In the genomic region with DNA sequence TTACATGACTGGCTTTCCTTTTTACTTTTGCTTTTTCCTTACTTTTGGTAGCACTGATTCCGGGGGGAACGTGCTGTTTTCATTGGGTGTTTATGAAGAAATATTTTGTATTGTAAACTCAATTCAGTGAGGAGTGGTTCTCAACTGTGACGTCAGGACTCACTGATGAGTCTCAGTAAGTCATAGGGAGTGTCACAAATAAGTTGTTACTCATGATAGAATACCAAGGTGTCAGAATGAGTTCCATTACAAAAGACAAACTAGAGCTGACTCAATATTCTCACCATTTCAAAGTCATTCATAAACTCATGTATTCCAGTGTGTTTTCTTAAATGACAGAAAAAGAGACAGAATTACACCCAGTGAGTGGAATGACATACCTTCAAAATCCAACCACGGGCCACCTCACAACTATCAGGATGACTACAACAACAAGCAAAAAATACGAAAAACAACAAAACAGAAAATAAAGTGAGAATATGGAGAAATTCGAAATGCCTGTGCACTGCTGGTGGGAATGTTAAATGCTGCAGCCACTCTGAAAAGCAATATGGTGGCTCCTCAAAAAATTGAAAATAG, we compare ENCODE assay signal across 19 cellular contexts.
DNase-seq lines count a peak whose midpoint lies in the region; ATAC-seq lines count a peak whose summit lies in the region.
"Had no signal": no experiment of that assay in that cellular context is flagged by ENCODE, and none has a peak within 500 bp of the region (broad histone marks: within the 10 kb centered on the region; RNA-seq: fewer than 3 reads in every experiment).

No MANE protein-coding gene starts in this region.

- peaks cover 10% of the 10 kb centered on the region for H3K9me3 Mint-ChIP-seq in activated CD4-positive, alpha-beta T cell treated with anti-CD3 and anti-CD28 coated beads, Interleukin-2, amount 10 ng/mL, durations not matched to agents 24 days and 14 days
- no peaks in the 10 kb centered on the region for H3K9me3 Mint-ChIP-seq in activated naive CD4-positive, alpha-beta T cell treated with anti-CD3 and anti-CD28 coated beads, Interleukin-2, amount 50 U/mL, for 24 hours
- H3K9me3 Mint-ChIP-seq: CD8-positive, alpha-beta memory T cell had no signal

- H3K27me3 Mint-ChIP-seq in activated CD4-positive, alpha-beta T cell treated with anti-CD3 and anti-CD28 coated beads, Interleukin-2, amount 10 ng/mL, durations not matched to agents 24 days and 14 days: peaks cover under 1% of the 10 kb centered on the region
- H3K27me3 Mint-ChIP-seq in activated naive CD4-positive, alpha-beta T cell treated with anti-CD3 and anti-CD28 coated beads, Interleukin-2, amount 50 U/mL, for 24 hours: peaks cover 1% of the 10 kb centered on the region

- ATAC-seq in GM18511 (IDR thresholded peaks at IDR 0.05; ENCODE audit: unreplicated experiment): no peak
- ATAC-seq: HCT116, left cardiac atrium, mucosa of descending colon had no signal

- no peaks in the 10 kb centered on the region for H3K4me1 Mint-ChIP-seq in activated CD4-positive, alpha-beta T cell treated with anti-CD3 and anti-CD28 coated beads, Interleukin-2, amount 10 ng/mL, durations not matched to agents 24 days and 14 days
- H3K4me1 Mint-ChIP-seq in activated naive CD4-positive, alpha-beta T cell treated with anti-CD3 and anti-CD28 coated beads, Interleukin-2, amount 50 U/mL, for 24 hours: no peaks in the 10 kb centered on the region
- H3K4me1 Mint-ChIP-seq: CD8-positive, alpha-beta memory T cell had no signal

- H3K27ac Mint-ChIP-seq in activated CD4-positive, alpha-beta T cell treated with anti-CD3 and anti-CD28 coated beads, Interleukin-2, amount 10 ng/mL, durations not matched to agents 24 days and 14 days: no peak overlapping the region
- H3K27ac Mint-ChIP-seq in activated naive CD4-positive, alpha-beta T cell treated with anti-CD3 and anti-CD28 coated beads, Interleukin-2, amount 50 U/mL, for 24 hours: peak overlapping the region; percentile 13
- H3K27ac Mint-ChIP-seq: CD8-positive, alpha-beta memory T cell had no signal

- intact Hi-C loops in activated CD4-positive, alpha-beta T cell treated with anti-CD3 and anti-CD28 coated beads, Interleukin-2, amount 10 ng/mL, durations not matched to agents 24 days and 14 days (cut with micrococcal nuclease): loop anchor here (10.0 kb wide), 1 partner anchor 414 kb away; no protein-coding TSS in a partner anchor

- H3K4me3 Mint-ChIP-seq in activated CD4-positive, alpha-beta T cell treated with anti-CD3 and anti-CD28 coated beads, Interleukin-2, amount 10 ng/mL, durations not matched to agents 24 days and 14 days: no peak overlapping the region
- no peak overlapping the region for H3K4me3 Mint-ChIP-seq in activated naive CD4-positive, alpha-beta T cell treated with anti-CD3 and anti-CD28 coated beads, Interleukin-2, amount 50 U/mL, for 24 hours
- H3K4me3 Mint-ChIP-seq: CD8-positive, alpha-beta memory T cell had no signal

- DNase-seq in activated CD4-positive, alpha-beta T cell treated with anti-CD3 and anti-CD28 coated beads, Interleukin-2, amount 50 U/mL, for 48 hours: peak; percentile 12 to 35
- no peak for DNase-seq in activated CD4-positive, alpha-beta T cell treated with anti-CD3 and anti-CD28 coated beads, Interleukin-2, amount 10 ng/mL, durations not matched to agents 24 days and 14 days
- peak; percentile 13 for DNase-seq in HCEC 1CT
- DNase-seq in kidney tubule cell (ENCODE audit: low spot score): peak; percentile 80
- DNase-seq in NOMO-1 treated with dmso at 0.1 percent for 144 hours (lab: John Stamatoyannopoulos, UW; ENCODE audit: unreplicated experiment): no peak
- DNase-seq in NCI-H526 treated with DMSO at 0.1 percent for 48 hours (lab: John Stamatoyannopoulos, UW): no peak
- DNase-seq: activated CD8-positive, alpha-beta memory T cell treated with anti-CD3 and anti-CD28 coated beads, Interleukin-2, amount 50 U/mL, for 48 hours; anterior cingulate cortex; CD8-positive, alpha-beta memory T cell; colonic mucosa; erythroblast; hypothalamus; left cardiac atrium; mucosa of descending colon; NCI-H1105 treated with DMSO at 0.1 percent for 48 hours; small intestine had no signal

- no peaks in the 10 kb centered on the region for H3K36me3 Mint-ChIP-seq in activated CD4-positive, alpha-beta T cell treated with anti-CD3 and anti-CD28 coated beads, Interleukin-2, amount 10 ng/mL, durations not matched to agents 24 days and 14 days (ENCODE audit: low read depth)
- no peaks in the 10 kb centered on the region for H3K36me3 Mint-ChIP-seq in activated naive CD4-positive, alpha-beta T cell treated with anti-CD3 and anti-CD28 coated beads, Interleukin-2, amount 50 U/mL, for 24 hours
- H3K36me3 Mint-ChIP-seq: CD8-positive, alpha-beta memory T cell had no signal

Comparison
In these comparisons a context has a peak if more than half of its experiments do, and no peak if none do; other contexts are left out.
1. DNase-seq: peak in activated CD4-positive, alpha-beta T cell treated with anti-CD3 and anti-CD28 coated beads, Interleukin-2, amount 50 U/mL, for 48 hours (2 of 2), HCEC 1CT (single experiment) and kidney tubule cell (single experiment); none in activated CD4-positive, alpha-beta T cell treated with anti-CD3 and anti-CD28 coated beads, Interleukin-2, amount 10 ng/mL, durations not matched to agents 24 days and 14 days (single experiment), NOMO-1 treated with dmso at 0.1 percent for 144 hours (single experiment) and NCI-H526 treated with DMSO at 0.1 percent for 48 hours (single experiment).